9 cellular contexts compared by ENCODE assay signal in the genomic region with DNA sequence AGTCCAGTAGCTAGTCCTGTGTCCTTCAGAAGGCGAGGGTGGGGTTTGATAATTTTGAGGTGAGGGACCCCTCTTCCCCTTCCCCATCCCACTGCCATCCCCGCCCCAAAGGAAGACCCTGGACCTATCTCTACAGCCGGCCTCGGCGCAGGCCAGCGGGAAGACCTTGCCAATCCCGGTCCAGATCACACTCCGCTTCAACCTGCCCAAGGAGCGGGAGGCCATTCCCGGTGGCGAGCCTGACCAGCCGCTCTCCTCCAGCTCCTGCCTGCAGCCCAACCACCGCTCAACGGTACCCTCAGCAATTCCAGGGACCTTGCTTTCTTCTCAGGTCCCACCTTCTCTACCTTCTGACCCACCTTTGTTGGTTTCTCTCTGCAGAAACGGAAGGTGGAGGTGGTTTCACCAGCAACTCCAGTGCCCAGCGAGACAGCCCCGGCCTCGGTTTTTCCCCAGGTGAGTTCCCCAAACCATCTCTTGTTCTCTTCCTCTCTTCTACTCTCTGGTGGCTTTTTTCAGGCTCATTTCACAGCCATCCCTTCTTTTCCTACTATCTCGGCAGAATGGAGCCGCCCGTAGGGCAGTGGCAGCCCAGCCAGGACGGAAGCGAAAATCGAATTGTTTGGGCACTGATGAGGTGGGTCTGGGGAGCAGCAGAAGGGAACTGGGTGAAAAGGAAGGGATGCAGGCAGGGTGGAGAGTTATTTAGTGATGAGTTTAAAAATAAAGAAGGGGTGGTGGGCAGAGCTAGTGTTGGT. TPM values are rescaled to one million over a fixed set of nuclear protein-coding genes. Genes with fewer than 3 reads are reported as not detected.
DNase-seq lines count a peak whose midpoint lies in the region; ATAC-seq lines count a peak whose summit lies in the region.
"Had no signal": no experiment of that assay in that cellular context is flagged by ENCODE, and none has a peak within 500 bp of the region (broad histone marks: within the 10 kb centered on the region; RNA-seq: fewer than 3 reads in every experiment).

No MANE protein-coding gene starts in this region.

- peak overlapping the region; percentile 93 for H3K27ac Mint-ChIP-seq in activated T-cell treated with anti-CD3 and anti-CD28 coated beads, Interleukin-2, amount 50 U/mL, for 72 hours
- H3K27ac Mint-ChIP-seq in activated T-helper 17 cell treated with anti-CD3 and anti-CD28 coated beads, Interleukin-2, amount 50 U/mL, for 72 hours: peak overlapping the region; percentile 73
- H3K27ac Mint-ChIP-seq in immature natural killer cell: peak overlapping the region in 5 of 6 donors; percentile 50 to 99 (median 83)

- H3K27me3 Mint-ChIP-seq in activated T-cell treated with anti-CD3 and anti-CD28 coated beads, Interleukin-2, amount 50 U/mL, for 72 hours (ENCODE audit: low read depth): no peaks in the 10 kb centered on the region
- no peaks in the 10 kb centered on the region for H3K27me3 Mint-ChIP-seq in activated T-helper 17 cell treated with anti-CD3 and anti-CD28 coated beads, Interleukin-2, amount 50 U/mL, for 72 hours
- H3K27me3 Mint-ChIP-seq in immature natural killer cell (ENCODE audit: low read depth in 3 of 3): peaks cover 9 to 18% (median 10%) of the 10 kb centered on the region in 3 donors

- H3K4me3 Mint-ChIP-seq in activated T-cell treated with anti-CD3 and anti-CD28 coated beads, Interleukin-2, amount 50 U/mL, for 72 hours: peak overlapping the region; percentile 73 to 94
- H3K4me3 Mint-ChIP-seq in activated T-helper 17 cell treated with anti-CD3 and anti-CD28 coated beads, Interleukin-2, amount 50 U/mL, for 72 hours: peak overlapping the region; percentile 94
- peak overlapping the region; percentile 27 to 95 (median 80) for H3K4me3 Mint-ChIP-seq in immature natural killer cell

- peak overlapping the region; percentile 95 to 98 for H3K9ac ChIP-seq in stomach smooth muscle (ENCODE audit: low read length in 2 of 2)

- peak overlapping the region; percentile 100 for H3K27ac ChIP-seq in stomach smooth muscle (ENCODE audit: low read length)

- H3K4me3 ChIP-seq in stomach smooth muscle (ENCODE audit: low read length in 2 of 2): peak overlapping the region; percentile 84 to 88

- peaks cover 56% of the 10 kb centered on the region for H3K4me1 Mint-ChIP-seq in activated T-cell treated with anti-CD3 and anti-CD28 coated beads, Interleukin-2, amount 50 U/mL, for 72 hours (ENCODE audit: low read depth)
- H3K4me1 Mint-ChIP-seq in activated T-helper 17 cell treated with anti-CD3 and anti-CD28 coated beads, Interleukin-2, amount 50 U/mL, for 72 hours: peaks cover 20% of the 10 kb centered on the region
- peaks cover 23 to 30% of the 10 kb centered on the region in 2 donors for H3K4me1 Mint-ChIP-seq in immature natural killer cell

- H3K27me3 ChIP-seq in stomach smooth muscle (ENCODE audit: control insufficient read depth in 1 of 2, insufficient read depth in 2 of 2, low read length in 2 of 2): no peaks in the 10 kb centered on the region

- peaks cover 12 to 25% of the 10 kb centered on the region in 2 donors for H3K36me3 Mint-ChIP-seq in activated T-cell treated with anti-CD3 and anti-CD28 coated beads, Interleukin-2, amount 50 U/mL, for 72 hours (ENCODE audit: insufficient read depth in 2 of 2)
- H3K36me3 Mint-ChIP-seq in activated T-helper 17 cell treated with anti-CD3 and anti-CD28 coated beads, Interleukin-2, amount 50 U/mL, for 72 hours (ENCODE audit: low read depth): peaks cover 69% of the 10 kb centered on the region
- H3K36me3 Mint-ChIP-seq in immature natural killer cell: peaks cover 12 to 29% (median 13%) of the 10 kb centered on the region in 3 donors

- ATAC-seq in activated T-cell treated with anti-CD3 and anti-CD28 coated beads, Interleukin-2, amount 50 U/mL, for 72 hours (replicated peaks in 1 of 2): no peak
- ATAC-seq in activated T-helper 17 cell treated with anti-CD3 and anti-CD28 coated beads, Interleukin-2, amount 50 U/mL, for 72 hours (replicated peaks): no peak
- no peak for ATAC-seq in HG02870 (IDR thresholded peaks at IDR 0.05; ENCODE audit: unreplicated experiment)

- H3K36me3 ChIP-seq in stomach smooth muscle (ENCODE audit: control insufficient read depth in 2 of 2, insufficient read depth in 2 of 2, low read length in 2 of 2): peaks cover 46 to 48% of the 10 kb centered on the region in 2 donors

- DNase-seq in activated T-cell treated with anti-CD3 and anti-CD28 coated beads, Interleukin-2, amount 50 U/mL, for 72 hours: no peak
- no peak for DNase-seq in activated T-cell treated with anti-CD3 and anti-CD28 coated beads, Interleukin-2, amount 50 U/mL, for 48 hours
- no peak for DNase-seq in immature natural killer cell
- no peak for DNase-seq in HCEC 1CT
- DNase-seq in ACHN: no peak
- DNase-seq: T1000 had no signal

- no peaks in the 10 kb centered on the region for H3K9me3 Mint-ChIP-seq in activated T-cell treated with anti-CD3 and anti-CD28 coated beads, Interleukin-2, amount 50 U/mL, for 72 hours
- no peaks in the 10 kb centered on the region for H3K9me3 Mint-ChIP-seq in activated T-helper 17 cell treated with anti-CD3 and anti-CD28 coated beads, Interleukin-2, amount 50 U/mL, for 72 hours
- no peaks in the 10 kb centered on the region for H3K9me3 Mint-ChIP-seq in immature natural killer cell

- H3K4me1 ChIP-seq in stomach smooth muscle (ENCODE audit: control insufficient read depth, insufficient read depth, low read length): peaks cover 28% of the 10 kb centered on the region

- in situ Hi-C loops in ACHN (cut with HindIII; ENCODE audit: low pct_ligation_motif_present, low pct_unique_long_range_greater_than_20kb, low sequenced_read_pairs): no loop called here

- H3K9me3 ChIP-seq in stomach smooth muscle (ENCODE audit: control insufficient read depth in 2 of 2, low read length in 2 of 2): no peaks in the 10 kb centered on the region

RNA-seq across cellular contexts. Expression of a gene that starts 1.3 kb away (rescaled TPM):
- total RNA-seq in activated T-cell treated with anti-CD3 and anti-CD28 coated beads, Interleukin-2, amount 50 U/mL, for 72 hours: 100 to 1,000 TPM in 1 of 2 donors, 10 to 100 TPM in 1; 86.4 to 105 TPM
- 10 to 100 TPM; 75.6 to 88.8 TPM for total RNA-seq in activated T-helper 17 cell treated with anti-CD3 and anti-CD28 coated beads, Interleukin-2, amount 50 U/mL, for 72 hours
- 10 to 100 TPM; 41.8 to 49.4 (median 47.7) TPM for polyA plus RNA-seq in immature natural killer cell

RNA-seq across cellular contexts. Expression of a gene that starts 7.2 kb away (rescaled TPM):
- 10 to 100 TPM; 35.4 to 37.1 TPM for total RNA-seq in activated T-cell treated with anti-CD3 and anti-CD28 coated beads, Interleukin-2, amount 50 U/mL, for 72 hours
- 10 to 100 TPM; 57.4 to 92.9 TPM for total RNA-seq in activated T-helper 17 cell treated with anti-CD3 and anti-CD28 coated beads, Interleukin-2, amount 50 U/mL, for 72 hours
- 100 to 1,000 TPM in 2 of 3 donors, 10 to 100 TPM in 1; 37.4 to 160 (median 124) TPM for polyA plus RNA-seq in immature natural killer cell

RNA-seq across cellular contexts. Expression of a gene that starts 50.7 kb away (rescaled TPM):
- 100 to 1,000 TPM; 116 to 121 TPM for total RNA-seq in activated T-cell treated with anti-CD3 and anti-CD28 coated beads, Interleukin-2, amount 50 U/mL, for 72 hours
- 100 to 1,000 TPM in 1 of 2 donors, 10 to 100 TPM in 1; 82.5 to 150 TPM for total RNA-seq in activated T-helper 17 cell treated with anti-CD3 and anti-CD28 coated beads, Interleukin-2, amount 50 U/mL, for 72 hours
- 10 to 100 TPM; 38.5 to 88.4 (median 41.8) TPM for polyA plus RNA-seq in immature natural killer cell
